In genomic region chr9:113349434-113350337, GRCh38 we compare ENCODE assay signal across 8 cellular contexts. TPM values are rescaled to one million over a fixed set of nuclear protein-coding genes. Genes with fewer than 3 reads are reported as not detected.
DNase-seq lines count a peak whose midpoint lies in the region; FAIRE-seq and TF ChIP-seq lines count a peak whose summit lies in the region.

Gene BSPRY (plus strand): TSS chr9:113349541. CDS start chr9:113349580, 39 bp downstream.

- H3K27ac Mint-ChIP-seq in activated T-cell treated with anti-CD3 and anti-CD28 coated beads, Interleukin-2, amount 50 U/mL, for 24 hours: peak within 1 kb of the TSS; percentile 90
- no peak within 1 kb of the TSS for H3K27ac Mint-ChIP-seq in glutamatergic neuron (ENCODE audit: unreplicated experiment)
- H3K27ac Mint-ChIP-seq in progenitor cell of endocrine pancreas: peak within 1 kb of the TSS; percentile 77

- H3K36me3 Mint-ChIP-seq in activated T-cell treated with anti-CD3 and anti-CD28 coated beads, Interleukin-2, amount 50 U/mL, for 24 hours (ENCODE audit: low read depth): no peaks in the 10 kb centered on the region
- no peaks in the 10 kb centered on the region for H3K36me3 Mint-ChIP-seq in glutamatergic neuron (ENCODE audit: unreplicated experiment)
- H3K36me3 Mint-ChIP-seq in progenitor cell of endocrine pancreas (ENCODE audit: insufficient read depth): peaks cover 4% of the 10 kb centered on the region

- TF ChIP-seq CTCF in MM.1S (IDR thresholded peaks at IDR 0.05; ENCODE audit: low read length) (no peak), glutamatergic neuron (IDR thresholded peaks at IDR 0.05; ENCODE audit: partially characterized antibody, unreplicated experiment) (no peak), progenitor cell of endocrine pancreas (IDR thresholded peaks at IDR 0.05; ENCODE audit: unreplicated experiment) (no peak)

- peak; percentile 13 for TF ChIP-seq POLR2A in GM18951 (IDR thresholded peaks at IDR 0.05; ENCODE audit: extremely low read depth, insufficient read depth, insufficient read length)

- in situ Hi-C loops in GM18951 (cut with MboI; ENCODE audit: low sequenced_read_pairs, unreplicated experiment): no loop called here

- peak within 1 kb of the TSS; percentile 60 for H3K4me3 ChIP-seq in ACC112 (ENCODE audit: low read depth, low read length)
- H3K4me3 ChIP-seq in MM.1S (ENCODE audit: low read length): peak within 1 kb of the TSS; percentile 80

- H3K9me3 ChIP-seq in MM.1S (replicated peaks; ENCODE audit: insufficient read depth, low read length): no peaks in the 10 kb centered on the region

- no peaks in the 10 kb centered on the region for H3K79me2 ChIP-seq in ACC112 (ENCODE audit: control insufficient read depth, insufficient read depth, low read length, unreplicated experiment)
- peaks cover 39% of the 10 kb centered on the region for H3K79me2 ChIP-seq in MM.1S (ENCODE audit: low read length)

- peaks cover 42% of the 10 kb centered on the region for H3F3A ChIP-seq in MM.1S (ENCODE audit: insufficient read depth, low read length)

- no peaks in the 10 kb centered on the region for H4K20me1 ChIP-seq in MM.1S (ENCODE audit: insufficient read depth, low read length)

- H3K27ac ChIP-seq in ACC112 (ENCODE audit: low read depth, low read length) (no peak within 1 kb of the TSS), MM.1S (ENCODE audit: low read length) (peak within 1 kb of the TSS; percentile 89)

- H3K9me3 Mint-ChIP-seq in activated T-cell treated with anti-CD3 and anti-CD28 coated beads, Interleukin-2, amount 50 U/mL, for 24 hours: no peaks in the 10 kb centered on the region
- H3K9me3 Mint-ChIP-seq in glutamatergic neuron (ENCODE audit: unreplicated experiment) (peaks cover 4% of the 10 kb centered on the region), progenitor cell of endocrine pancreas (ENCODE audit: low read depth) (no peaks in the 10 kb centered on the region)

- H3K4me2 ChIP-seq in MM.1S (ENCODE audit: low read depth, low read length): peak within 1 kb of the TSS; percentile 88

- peaks cover 43% of the 10 kb centered on the region for H3K4me1 Mint-ChIP-seq in activated T-cell treated with anti-CD3 and anti-CD28 coated beads, Interleukin-2, amount 50 U/mL, for 24 hours (ENCODE audit: low read depth)
- H3K4me1 Mint-ChIP-seq in glutamatergic neuron (ENCODE audit: low read depth, unreplicated experiment) (peaks cover 2% of the 10 kb centered on the region), progenitor cell of endocrine pancreas (ENCODE audit: low read depth) (peaks cover 9% of the 10 kb centered on the region)

- no peaks in the 10 kb centered on the region for H3K9me2 ChIP-seq in MM.1S (replicated peaks; ENCODE audit: insufficient read depth, low read length)

- H2AFZ ChIP-seq in ACC112 (ENCODE audit: low read length, unreplicated experiment) (no peak within 1 kb of the TSS), MM.1S (ENCODE audit: low read length) (peak within 1 kb of the TSS; percentile 63; the same call in 1 of the 2 replicates)

- no peak for FAIRE-seq in urothelium cell line (lab: Jason Lieb, UNC)

- H3K4me3 Mint-ChIP-seq in activated T-cell treated with anti-CD3 and anti-CD28 coated beads, Interleukin-2, amount 50 U/mL, for 24 hours: peak within 1 kb of the TSS; percentile 77
- peak within 1 kb of the TSS; percentile 84 for H3K4me3 Mint-ChIP-seq in glutamatergic neuron (ENCODE audit: unreplicated experiment)
- peak within 1 kb of the TSS; percentile 86 for H3K4me3 Mint-ChIP-seq in progenitor cell of endocrine pancreas (ENCODE audit: low read depth)

- H3K9ac ChIP-seq in MM.1S (ENCODE audit: low read length): peak within 1 kb of the TSS; percentile 84

- H3K27me3 ChIP-seq in ACC112 (ENCODE audit: insufficient read depth, low read length) (peaks cover 54% of the 10 kb centered on the region), MM.1S (replicated peaks; ENCODE audit: insufficient read depth, low read length) (no peaks in the 10 kb centered on the region)

- peaks cover 37% of the 10 kb centered on the region for H3K27me3 Mint-ChIP-seq in activated T-cell treated with anti-CD3 and anti-CD28 coated beads, Interleukin-2, amount 50 U/mL, for 24 hours
- H3K27me3 Mint-ChIP-seq in glutamatergic neuron (ENCODE audit: unreplicated experiment) (peaks cover 18% of the 10 kb centered on the region), progenitor cell of endocrine pancreas (peaks cover 5% of the 10 kb centered on the region)

- peak; percentile 65 for DNase-seq in MM.1S
- peak; percentile 58 for DNase-seq in activated T-cell treated with anti-CD3 and anti-CD28 coated beads, Interleukin-2, amount 50 U/mL, for 24 hours
- peak; percentile 31 for DNase-seq in glutamatergic neuron
- peak; percentile 41 for DNase-seq in progenitor cell of endocrine pancreas (ENCODE audit: low spot score, unreplicated experiment)
- no peak for DNase-seq in urothelium cell line (ENCODE audit: low spot score)
- DNase-seq in foreskin melanocyte: no peak

- no peaks in the 10 kb centered on the region for H3K36me3 ChIP-seq in ACC112 (ENCODE audit: insufficient read depth, low read length)
- no peaks in the 10 kb centered on the region for H3K36me3 ChIP-seq in MM.1S (replicated peaks; ENCODE audit: insufficient read depth, low read length)

- no peaks in the 10 kb centered on the region for H3K4me1 ChIP-seq in ACC112 (ENCODE audit: control insufficient read depth, insufficient read depth, low read length, unreplicated experiment)
- peaks cover 40% of the 10 kb centered on the region for H3K4me1 ChIP-seq in MM.1S (ENCODE audit: low read length)

RNA-seq across cellular contexts. Expression of gene BSPRY, which starts in this region (rescaled TPM):
- total RNA-seq in glutamatergic neuron (ENCODE audit: unreplicated experiment): not detected
- 18.8 and 19.7 TPM in 2 replicates for total RNA-seq in progenitor cell of endocrine pancreas

Comparison
In these comparisons a context has a peak if more than half of its experiments do, and no peak if none do; other contexts are left out.
1. RNA of gene BSPRY (total RNA-seq): 18.8 to 19.7 TPM in progenitor cell of endocrine pancreas; not detected in glutamatergic neuron (single experiment); every median in the first group is over 10 times any median in the second.
2. Peak in DNase-seq in glutamatergic neuron; RNA of the gene not detected or under 1 TPM.
3. DNase-seq: peak in MM.1S (single experiment), activated T-cell treated with anti-CD3 and anti-CD28 coated beads, Interleukin-2, amount 50 U/mL, for 24 hours (single experiment) and progenitor cell of endocrine pancreas (single experiment); none in urothelium cell line (single experiment) and foreskin melanocyte (single experiment).
4. Peak in every context shown above with its lines, with median percentiles within 50 percentile points of each other: H3K4me3 Mint-ChIP-seq.